Comparison of ENCODE assay signal across 16 cellular contexts in genomic region chr6:163054641-163055040, GRCh38.
DNase-seq lines count a peak whose midpoint lies in the region; ATAC-seq, FAIRE-seq and TF ChIP-seq lines count a peak whose summit lies in the region.
"Had no signal": no experiment of that assay in that cellular context is flagged by ENCODE, and none has a peak within 500 bp of the region (broad histone marks: within the 10 kb centered on the region; RNA-seq: fewer than 3 reads in every experiment).

No MANE protein-coding gene starts in this region.

- no peak for TF ChIP-seq POLR2A in K562 (conservative IDR thresholded peaks at IDR 0.05)

- H3K9me3 Mint-ChIP-seq in GM23338, result peaks cover 9% of the 10 kb centered on the region
- peaks cover 39% of the 10 kb centered on the region for H3K9me3 Mint-ChIP-seq in neural progenitor cell

- H3K9me3 ChIP-seq in K562 (replicated peaks; ENCODE audit: control insufficient read depth, insufficient read depth, low read depth, low read length), result no peaks in the 10 kb centered on the region
- H3K9me3 ChIP-seq in neural progenitor cell (ENCODE audit: low read depth), result no peaks in the 10 kb centered on the region
- H3K9me3 ChIP-seq: HAP-1 had no signal

- H3K9me1 ChIP-seq in K562 (ENCODE audit: control insufficient read depth, insufficient read depth, low read length), result no peaks in the 10 kb centered on the region

- H3K4me3 Mint-ChIP-seq in GM23338 (no peak overlapping the region), neural progenitor cell (peak overlapping the region; percentile 17)
- H3K4me3 Mint-ChIP-seq: B cell; CD4-positive, alpha-beta memory T cell; IgD-negative memory B cell had no signal

- intact Hi-C loops in K562 (cut with micrococcal nuclease), result no loop called here

- 4% methylated on average over 5 of the region's 5 CpGs for WGBS in K562 (ENCODE audit: insufficient coverage, low coverage, missing lambda C conversion rate)

- ATAC-seq in GM23338 (no peak), K562 (peak; percentile 52; the same call in 1 of the 3 replicates), GM18511 (IDR thresholded peaks at IDR 0.05; ENCODE audit: unreplicated experiment) (no peak)
- ATAC-seq: HepG2 had no signal

- H3K36me3 Mint-ChIP-seq in GM23338 (ENCODE audit: low read depth) (peaks cover 3% of the 10 kb centered on the region; the same call in 2 of the 3 replicates), neural progenitor cell (peaks cover 3% of the 10 kb centered on the region)
- H3K36me3 Mint-ChIP-seq: CD4-positive, alpha-beta memory T cell; IgD-negative memory B cell had no signal

- H3K27me3 Mint-ChIP-seq in GM23338 (ENCODE audit: insufficient read depth, low read depth, poor library complexity) (no peaks in the 10 kb centered on the region), neural progenitor cell (ENCODE audit: insufficient read depth, low read depth) (peaks cover 12% of the 10 kb centered on the region)
- H3K27me3 Mint-ChIP-seq: B cell; CD4-positive, alpha-beta memory T cell; IgD-negative memory B cell had no signal

- BruUV-seq in K562 (replicated peaks; lab: Mats Ljungman, UMichigan), result no TSS peak

- no peak for TF ChIP-seq EP300 in K562 (IDR thresholded peaks at IDR 0.05; ENCODE audit: low read length)

- no peak overlapping the region for H3K27ac ChIP-seq in GM23338 (ENCODE audit: low read depth)
- H3K27ac ChIP-seq in K562 (ENCODE audit: extremely low read depth, low read depth, low read length), result no peak overlapping the region
- no peak overlapping the region for H3K27ac ChIP-seq in neural progenitor cell
- H3K27ac ChIP-seq: C4-2B had no signal

- FAIRE-seq in K562 (lab: Jason Lieb, UNC), result no peak
- FAIRE-seq: HepG2 had no signal

- H4K20me1 ChIP-seq in GM23338 (replicated peaks; ENCODE audit: insufficient read depth) (no peaks in the 10 kb centered on the region), K562 (replicated peaks; ENCODE audit: control insufficient read depth, insufficient read depth, low read length) (no peaks in the 10 kb centered on the region), neural progenitor cell (ENCODE audit: low read depth) (no peaks in the 10 kb centered on the region)

- H3K79me2 ChIP-seq in GM23338 (replicated peaks; ENCODE audit: insufficient read depth), result no peaks in the 10 kb centered on the region
- no peaks in the 10 kb centered on the region for H3K79me2 ChIP-seq in K562 (ENCODE audit: control insufficient read depth, insufficient read depth, low read length)
- H3K79me2 ChIP-seq in neural progenitor cell (ENCODE audit: low read depth), result no peaks in the 10 kb centered on the region

- H2AFZ ChIP-seq in GM23338 (peak overlapping the region; percentile 29; the same call in 1 of the 2 replicates), K562 (ENCODE audit: low read depth, low read length) (no peak overlapping the region), neural progenitor cell (replicated peaks) (peak overlapping the region; percentile 10)

- CTCF ChIA-PET in K562 (lab: Yijun Ruan, JAX; ENCODE audit: low intra/inter-chr PET ratio), result no interaction called here

- DNase-seq in GM23338 (ENCODE audit: low spot score), result no peak
- no peak for DNase-seq in K562 (ENCODE audit: extremely low read depth in 1 of 4, low spot score in 3 of 4)
- no peak for DNase-seq in neural progenitor cell (ENCODE audit: low spot score)
- DNase-seq in hepatic stellate cell (ENCODE audit: low spot score), result no peak
- DNase-seq in C1 segment of cervical spinal cord (lab: John Stamatoyannopoulos, UW), result no peak
- DNase-seq in ureter (ENCODE audit: low spot score), result no peak
- DNase-seq: CD4-positive, alpha-beta memory T cell; DMS153; DMS79; GF-D8 had no signal

- no peak for TF ChIP-seq CTCF in GM23338 (conservative IDR thresholded peaks at IDR 0.05; ENCODE audit: low read depth in 2 of 2)
- no peak for TF ChIP-seq CTCF in K562 (IDR thresholded peaks at IDR 0.05 in 2 of 3, conservative IDR thresholded peaks at IDR 0.05 in 1 of 3; ENCODE audit: insufficient read depth in 2 of 3, low read depth in 1 of 3, low read length in 3 of 3)
- no peak for TF ChIP-seq CTCF in neural progenitor cell (IDR thresholded peaks at IDR 0.05)

- in situ Hi-C loops in K562 (cut with MboI), result no loop called here

- TF ChIP-seq RAD21 in K562 (CRISPR knock-in tag; conservative IDR thresholded peaks at IDR 0.05 in 1 of 2, IDR thresholded peaks at IDR 0.05 in 1 of 2), result no peak

- no peaks in the 10 kb centered on the region for H3K27me3 ChIP-seq in GM23338 (ENCODE audit: insufficient read depth)
- H3K27me3 ChIP-seq in K562 (ENCODE audit: control insufficient read depth in 2 of 2, insufficient read depth in 2 of 2, low read length in 2 of 2), result no peaks in the 10 kb centered on the region
- H3K27me3 ChIP-seq in neural progenitor cell, result no peaks in the 10 kb centered on the region

- no peak overlapping the region for H3K4me2 ChIP-seq in GM23338
- no peak overlapping the region for H3K4me2 ChIP-seq in K562 (ENCODE audit: insufficient read depth, low read length)
- H3K4me2 ChIP-seq in neural progenitor cell, result no peak overlapping the region

- H3K4me3 ChIP-seq in GM23338 (no peak overlapping the region), K562 (no peak overlapping the region), neural progenitor cell (no peak overlapping the region)
- H3K4me3 ChIP-seq: HAP-1 had no signal

- H3K9ac ChIP-seq in K562 (ENCODE audit: insufficient read depth in 1 of 2, low read depth in 2 of 2, low read length in 2 of 2) (no peak overlapping the region), neural progenitor cell (no peak overlapping the region)

- POLR2A ChIA-PET in K562 (lab: Yijun Ruan, JAX), result no interaction called here

- H3F3A ChIP-seq in GM23338 (replicated peaks; ENCODE audit: low read depth), result no peaks in the 10 kb centered on the region
- no peaks in the 10 kb centered on the region for H3F3A ChIP-seq in neural progenitor cell (ENCODE audit: low read depth)

- H3K27ac Mint-ChIP-seq in GM23338, result no peak overlapping the region
- H3K27ac Mint-ChIP-seq in neural progenitor cell, result peak overlapping the region; percentile 100
- H3K27ac Mint-ChIP-seq: B cell; CD4-positive, alpha-beta memory T cell had no signal

- H3K4me1 ChIP-seq in GM23338 (ENCODE audit: insufficient read depth), result no peaks in the 10 kb centered on the region
- no peaks in the 10 kb centered on the region for H3K4me1 ChIP-seq in K562 (replicated peaks in 1 of 2; ENCODE audit: control insufficient read depth in 2 of 2, insufficient read depth in 2 of 2, low read length in 2 of 2)
- no peaks in the 10 kb centered on the region for H3K4me1 ChIP-seq in neural progenitor cell
- H3K4me1 ChIP-seq: HAP-1 had no signal

- no peaks in the 10 kb centered on the region for H3K4me1 Mint-ChIP-seq in GM23338
- peaks cover 18% of the 10 kb centered on the region for H3K4me1 Mint-ChIP-seq in neural progenitor cell
- H3K4me1 Mint-ChIP-seq: B cell; CD4-positive, alpha-beta memory T cell; IgD-negative memory B cell had no signal

- H3K36me3 ChIP-seq in GM23338 (ENCODE audit: insufficient read depth) (no peaks in the 10 kb centered on the region), K562 (ENCODE audit: control insufficient read depth, insufficient read depth, low read length) (no peaks in the 10 kb centered on the region), neural progenitor cell (no peaks in the 10 kb centered on the region)
- H3K36me3 ChIP-seq: HAP-1 had no signal

- no peaks in the 10 kb centered on the region for H3K9me2 ChIP-seq in GM23338 (ENCODE audit: insufficient read depth)

TF ChIP-seq in GM23338, 12 proteins besides CTCF, POLR2A, EP300 and RAD21 (continues in another document):
- TF ChIP-seq POLR2AphosphoS5 (IDR thresholded peaks at IDR 0.05; ENCODE audit: low read depth), result no peak

TF ChIP-seq in K562, 482 proteins besides CTCF, POLR2A, EP300 and RAD21:
- no peak for TF ChIP-seq RB1 (IDR thresholded peaks at IDR 0.05; ENCODE audit: low read depth)
- TF ChIP-seq PRDM10 (IDR thresholded peaks at IDR 0.05; ENCODE audit: partially characterized antibody), result peak; percentile 44
